ENCODE assay signal across 24 cellular contexts in genomic region chr1:226552061-226552460, GRCh38. TPM values are rescaled to one million over a fixed set of nuclear protein-coding genes. Genes with fewer than 3 reads are reported as not detected.
DNase-seq lines count a peak whose midpoint lies in the region; ATAC-seq and TF ChIP-seq lines count a peak whose summit lies in the region.
"Had no signal": no experiment of that assay in that cellular context is flagged by ENCODE, and none has a peak within 500 bp of the region (broad histone marks: within the 10 kb centered on the region; RNA-seq: fewer than 3 reads in every experiment).

No MANE protein-coding gene starts in this region.

- TF ChIP-seq CTCF in sigmoid colon (IDR thresholded peaks at IDR 0.05): no peak
- no peak for TF ChIP-seq CTCF in GM20000 (IDR thresholded peaks at IDR 0.05; ENCODE audit: extremely low read depth, missing control alignments)

- DNase-seq in HEK293T (ENCODE audit: extremely low spot score) (no peak), sigmoid colon (no peak), NCI-H524 (lab: John Stamatoyannopoulos, UW) (no peak), GM20000 (ENCODE audit: low spot score) (no peak)
- DNase-seq: 8988T; ACHN; C1 segment of cervical spinal cord; CD4-positive, alpha-beta memory T cell; CD4-positive, CD25-positive, alpha-beta regulatory T cell; CD8-positive, alpha-beta memory T cell; DMS53; DND-41; EL; GDM1 had no signal

- 26 to 66% methylated on average over 4 of the region's 4 CpGs for WGBS in sigmoid colon, 2 donors

- ATAC-seq in GM21381 (IDR thresholded peaks at IDR 0.05; ENCODE audit: unreplicated experiment) (no peak), GM19395 (IDR thresholded peaks at IDR 0.05; ENCODE audit: unreplicated experiment) (no peak)
- ATAC-seq: GM12878 had no signal

- no peaks in the 10 kb centered on the region for H3K36me3 ChIP-seq in sigmoid colon
- H3K36me3 ChIP-seq: BE2C, BLaER1 had no signal

- TF ChIP-seq POLR2A in sigmoid colon (IDR thresholded peaks at IDR 0.05): no peak

- H3K27ac ChIP-seq in cingulate gyrus (ENCODE audit: low read depth, low read length) (peak overlapping the region; percentile 19), sigmoid colon (peak overlapping the region in 3 of 4 donors; percentile 89 to 93 (median 93))
- H3K27ac ChIP-seq: BLaER1 had no signal

- no peaks in the 10 kb centered on the region for H3K9me3 ChIP-seq in sigmoid colon
- H3K9me3 ChIP-seq: BE2C, BLaER1 had no signal

- no peak for TF ChIP-seq EP300 in sigmoid colon (IDR thresholded peaks at IDR 0.05)

- intact Hi-C loops in sigmoid colon (cut with DNase I): no loop called here

- peaks cover 0 to 63% (median 48%) of the 10 kb centered on the region in 4 donors for H3K4me1 ChIP-seq in sigmoid colon

- H3K4me3 ChIP-seq in sigmoid colon: no peak overlapping the region
- H3K4me3 ChIP-seq: BLaER1, GM12878 had no signal

- H3K27me3 ChIP-seq in sigmoid colon: peaks cover 0 to 8% (median 0%) of the 10 kb centered on the region in 3 donors

- CTCF ChIA-PET in HEK293T (lab: Yijun Ruan, JAX): interaction anchor here (0.7 to 1.1 kb wide), 2 partner anchors 18 to 21 kb away, joined by 3 read pairs; no protein-coding TSS in a partner anchor

- POLR2A ChIA-PET in HEK293T (lab: Yijun Ruan, JAX): no interaction called here

TF ChIP-seq in HEK293T, 16 proteins besides CTCF, POLR2A, EP300 and RAD21:
- TF ChIP-seq PKNOX1 (IDR thresholded peaks at IDR 0.05): peak; percentile 29
- no peak for TF ChIP-seq HDGF (IDR thresholded peaks at IDR 0.05; ENCODE audit: borderline replicate concordance)

RNA-seq across cellular contexts. Expression of gene STUM, which starts 3.5 kb away (rescaled TPM):
- total RNA-seq in sigmoid colon: 10 to 100 TPM in 3 of 4 donors, 1 to 10 TPM in 1; 3.9 to 16.9 (median 13.6) TPM
- polyA plus RNA-seq in sigmoid colon: 1 to 10 TPM in 1 of 3 donors, under 1 TPM in 2; under 0.01 to 7.2 (median 0.23) TPM
- total RNA-seq: CD4-positive, alpha-beta memory T cell; CD4-positive, CD25-positive, alpha-beta regulatory T cell; CD8-positive, alpha-beta memory T cell; Daoy; G401 had no signal
- polyA plus RNA-seq: AG04450, CD14-positive monocyte had no signal
